In the genomic region with DNA sequence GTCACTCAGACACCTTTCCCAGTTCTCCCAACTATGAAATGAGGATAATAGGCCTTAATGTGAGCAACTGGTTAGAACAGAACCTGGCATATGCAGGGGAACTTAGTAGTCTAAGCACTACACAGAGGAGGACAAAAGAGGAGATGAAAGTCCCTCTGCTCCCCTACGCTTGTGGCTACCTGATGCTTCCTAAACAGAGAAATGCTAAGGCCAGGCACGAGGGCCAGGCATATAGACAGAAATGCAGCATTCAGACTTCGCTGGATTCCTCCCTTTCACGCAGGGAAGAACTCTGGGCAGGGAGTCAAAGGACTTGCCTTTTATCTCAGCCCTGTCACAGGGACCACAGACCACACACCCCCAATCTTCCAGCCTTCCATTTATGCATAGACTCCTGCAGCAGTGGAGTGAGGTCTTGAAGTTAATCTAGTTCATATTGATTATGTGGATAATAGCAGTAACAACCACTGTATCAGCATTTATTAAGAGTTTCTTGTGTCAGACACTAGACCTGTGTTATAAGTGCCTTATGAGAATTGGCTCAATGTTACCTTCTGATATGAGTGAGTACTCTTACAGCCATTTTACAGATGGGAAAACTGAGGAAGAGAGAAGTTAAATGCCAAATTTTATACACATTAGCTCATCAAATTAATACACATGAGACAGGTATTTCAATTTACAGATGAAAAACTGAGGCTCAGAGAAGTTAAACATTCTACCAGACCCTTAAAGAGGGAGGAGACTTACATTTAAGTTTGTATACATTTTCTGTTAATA, we compare ENCODE assay signal across 15 cellular contexts. TPM values are rescaled to one million over a fixed set of nuclear protein-coding genes. Genes with fewer than 3 reads are reported as not detected.
DNase-seq lines count a peak whose midpoint lies in the region; ATAC-seq, FAIRE-seq and TF ChIP-seq lines count a peak whose summit lies in the region.
"Had no signal": no experiment of that assay in that cellular context is flagged by ENCODE, and none has a peak within 500 bp of the region (broad histone marks: within the 10 kb centered on the region; RNA-seq: fewer than 3 reads in every experiment).

No MANE protein-coding gene starts in this region.

- CTCF ChIA-PET in A549 (lab: Yijun Ruan, JAX): interaction anchor here (1.8 kb wide), 1 partner anchor 12 kb away, joined by 6 read pairs; no protein-coding TSS in a partner anchor
- CTCF ChIA-PET in activated CD4-positive, alpha-beta T cell treated with anti-CD3 and anti-CD28 coated beads for 36 hours (lab: Charles Lee): interaction anchor here (0.6 to 1.5 kb wide), 2 partner anchors 27 to 533 kb away, joined by 3 read pairs; a partner anchor contains a TSS

- FAIRE-seq in A549 (lab: Jason Lieb, UNC): no peak
- no peak for FAIRE-seq in small intestine (lab: Jason Lieb, UNC)
- FAIRE-seq: H54 had no signal

- H3K9ac ChIP-seq in Karpas-422 (ENCODE audit: low read length): no peak overlapping the region
- H3K9ac ChIP-seq in iPS-20b (ENCODE audit: low read depth, low read length): no peak overlapping the region

- TF ChIP-seq EP300 in A549 (IDR thresholded peaks at IDR 0.05): no peak

- ATAC-seq in A549: no peak
- no peak for ATAC-seq in activated CD4-positive, alpha-beta T cell treated with anti-CD3 and anti-CD28 coated beads for 36 hours

- H3K27ac Mint-ChIP-seq in osteocyte (ENCODE audit: unreplicated experiment): no peak overlapping the region
- H3K27ac Mint-ChIP-seq in activated CD4-positive, alpha-beta T cell treated with anti-CD3 and anti-CD28 coated beads for 36 hours: no peak overlapping the region
- H3K27ac Mint-ChIP-seq: CD4-positive, alpha-beta memory T cell had no signal

- no peak for TF ChIP-seq POLR2A in A549 (IDR thresholded peaks at IDR 0.05; ENCODE audit: low read length)

- H3K27me3 Mint-ChIP-seq in osteocyte (ENCODE audit: unreplicated experiment): no peaks in the 10 kb centered on the region
- no peaks in the 10 kb centered on the region for H3K27me3 Mint-ChIP-seq in activated CD4-positive, alpha-beta T cell treated with anti-CD3 and anti-CD28 coated beads for 36 hours
- H3K27me3 Mint-ChIP-seq: CD4-positive, alpha-beta memory T cell had no signal

- H3K36me3 ChIP-seq in Karpas-422 (ENCODE audit: insufficient read depth, low read length) (peaks cover 4% of the 10 kb centered on the region; the same call in 1 of the 2 replicates), iPS-20b (ENCODE audit: insufficient read depth, low read depth, low read length) (no peaks in the 10 kb centered on the region), small intestine (ENCODE audit: control insufficient read depth in 2 of 2, insufficient read depth in 2 of 2, low read length in 2 of 2) (no peaks in the 10 kb centered on the region), BE2C (no peaks in the 10 kb centered on the region)

- H3K4me3 Mint-ChIP-seq in osteocyte (ENCODE audit: unreplicated experiment): no peak overlapping the region
- H3K4me3 Mint-ChIP-seq in activated CD4-positive, alpha-beta T cell treated with anti-CD3 and anti-CD28 coated beads for 36 hours: no peak overlapping the region
- H3K4me3 Mint-ChIP-seq: CD4-positive, alpha-beta memory T cell had no signal

- H3K9me3 ChIP-seq in A549: no peaks in the 10 kb centered on the region
- H3K9me3 ChIP-seq in Karpas-422 (ENCODE audit: low read length): no peaks in the 10 kb centered on the region; the same call in 1 of the 2 replicates
- H3K9me3 ChIP-seq in iPS-20b (ENCODE audit: insufficient read depth, low read depth, low read length): no peaks in the 10 kb centered on the region
- no peaks in the 10 kb centered on the region for H3K9me3 ChIP-seq in small intestine (ENCODE audit: control insufficient read depth, low read depth)
- no peaks in the 10 kb centered on the region; the same call in 1 of the 2 replicates for H3K9me3 ChIP-seq in BE2C

- no peaks in the 10 kb centered on the region for H3K27me3 ChIP-seq in Karpas-422 (ENCODE audit: low read length)
- no peaks in the 10 kb centered on the region for H3K27me3 ChIP-seq in iPS-20b (ENCODE audit: insufficient read depth, low read length)
- no peaks in the 10 kb centered on the region for H3K27me3 ChIP-seq in small intestine (ENCODE audit: control insufficient read depth in 2 of 2, insufficient read depth in 2 of 2, low read length in 2 of 2)
- H3K27me3 ChIP-seq in BE2C: no peaks in the 10 kb centered on the region

- H3K27ac ChIP-seq in A549: no peak overlapping the region
- H3K27ac ChIP-seq in Karpas-422 (ENCODE audit: low read length): no peak overlapping the region
- no peak overlapping the region for H3K27ac ChIP-seq in iPS-20b (ENCODE audit: low read length)
- peak overlapping the region; percentile 58 to 91 for H3K27ac ChIP-seq in small intestine (ENCODE audit: low read depth in 1 of 2, low read length in 1 of 2)

- H3K4me3 ChIP-seq in A549 (no peak overlapping the region), Karpas-422 (ENCODE audit: low read length) (no peak overlapping the region), iPS-20b (ENCODE audit: low read length) (peak overlapping the region; percentile 13; the same call in 1 of the 2 replicates), small intestine (ENCODE audit: low read depth in 1 of 2, low read length in 2 of 2) (no peak overlapping the region), BE2C (ENCODE audit: low read depth, low read length) (no peak overlapping the region)

- 76% methylated on average over 4 of the region's 4 CpGs for WGBS in A549 (ENCODE audit: missing lambda C conversion rate)
- 36 to 69% (median 63%) methylated on average over 4 of the region's 4 CpGs for WGBS in small intestine, 3 donors

- TF ChIP-seq RAD21 in A549 (conservative IDR thresholded peaks at IDR 0.05 in 1 of 2, IDR thresholded peaks at IDR 0.05 in 1 of 2): no peak

- H3K79me2 ChIP-seq in Karpas-422 (ENCODE audit: low read length): no peaks in the 10 kb centered on the region

- H3K9me3 Mint-ChIP-seq in osteocyte (ENCODE audit: unreplicated experiment): peaks cover 4% of the 10 kb centered on the region
- peaks cover 5% of the 10 kb centered on the region for H3K9me3 Mint-ChIP-seq in activated CD4-positive, alpha-beta T cell treated with anti-CD3 and anti-CD28 coated beads for 36 hours (ENCODE audit: low read depth)

- H4K20me1 ChIP-seq in Karpas-422 (ENCODE audit: insufficient read depth, low read depth, low read length): no peaks in the 10 kb centered on the region

- POLR2A ChIA-PET in A549 (lab: Yijun Ruan, JAX): no interaction called here
- POLR2A ChIA-PET in activated CD4-positive, alpha-beta T cell treated with anti-CD3 and anti-CD28 coated beads for 36 hours (lab: Charles Lee): no interaction called here

- DNase-seq in A549 (ENCODE audit: low read depth in 1 of 2, low spot score in 1 of 2) (no peak), Karpas-422 (peak; percentile 21), small intestine (no peak), osteocyte (ENCODE audit: extremely low spot score, unreplicated experiment) (no peak), BE2C (no peak)
- no peak for DNase-seq in activated CD4-positive, alpha-beta T cell treated with anti-CD3 and anti-CD28 coated beads for 36 hours
- DNase-seq: ACHN; CD4-positive, alpha-beta memory T cell; GF-D8; NCI-H1436; NCI-H2029 treated with DMSO at 0.1 percent for 48 hours; NCI-H510A treated with DMSO at 0.1 percent for 48 hours; RPMI8226 had no signal

- H3K4me2 ChIP-seq in A549 (no peak overlapping the region), Karpas-422 (ENCODE audit: low read depth, low read length, poor library complexity, severe bottlenecking) (no peak overlapping the region)

- peaks cover 17% of the 10 kb centered on the region for H3K4me1 Mint-ChIP-seq in osteocyte (ENCODE audit: unreplicated experiment)
- no peaks in the 10 kb centered on the region for H3K4me1 Mint-ChIP-seq in activated CD4-positive, alpha-beta T cell treated with anti-CD3 and anti-CD28 coated beads for 36 hours
- H3K4me1 Mint-ChIP-seq: CD4-positive, alpha-beta memory T cell had no signal

- H3K36me3 Mint-ChIP-seq in osteocyte (ENCODE audit: unreplicated experiment): no peaks in the 10 kb centered on the region
- peaks cover 2% of the 10 kb centered on the region for H3K36me3 Mint-ChIP-seq in activated CD4-positive, alpha-beta T cell treated with anti-CD3 and anti-CD28 coated beads for 36 hours (ENCODE audit: low read depth)

- H3K9me2 ChIP-seq in Karpas-422 (replicated peaks; ENCODE audit: insufficient read depth, low read length): no peaks in the 10 kb centered on the region

- H3K4me1 ChIP-seq in A549 (no peaks in the 10 kb centered on the region), Karpas-422 (ENCODE audit: low read length) (no peaks in the 10 kb centered on the region), iPS-20b (ENCODE audit: insufficient read depth, low read length) (peaks cover 11% of the 10 kb centered on the region; the same call in 1 of the 2 replicates), small intestine (ENCODE audit: control insufficient read depth in 2 of 2, insufficient read depth in 1 of 2, low read depth in 1 of 2, low read length in 1 of 2) (peaks cover 5 to 6% of the 10 kb centered on the region in 2 donors), BE2C (no peaks in the 10 kb centered on the region)

- TF ChIP-seq CTCF in A549 (IDR thresholded peaks at IDR 0.05) (no peak), osteocyte (IDR thresholded peaks at IDR 0.05) (no peak), BE2C (IDR thresholded peaks at IDR 0.05; ENCODE audit: low read depth, low read length) (no peak)

- H2AFZ ChIP-seq in Karpas-422 (ENCODE audit: low read length): no peak overlapping the region

- intact Hi-C loops in activated CD4-positive, alpha-beta T cell treated with anti-CD3 and anti-CD28 coated beads for 36 hours (cut with DNase I, micrococcal nuclease): no loop called here

TF ChIP-seq in A549, 52 proteins besides CTCF, POLR2A, EP300 and RAD21 (continues in another document):
- TF ChIP-seq, protein P1, sequence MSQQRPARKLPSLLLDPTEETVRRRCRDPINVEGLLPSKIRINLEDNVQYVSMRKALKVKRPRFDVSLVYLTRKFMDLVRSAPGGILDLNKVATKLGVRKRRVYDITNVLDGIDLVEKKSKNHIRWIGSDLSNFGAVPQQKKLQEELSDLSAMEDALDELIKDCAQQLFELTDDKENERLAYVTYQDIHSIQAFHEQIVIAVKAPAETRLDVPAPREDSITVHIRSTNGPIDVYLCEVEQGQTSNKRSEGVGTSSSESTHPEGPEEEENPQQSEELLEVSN (IDR thresholded peaks at IDR 0.05; ENCODE audit: borderline replicate concordance, low read depth): no peak
- TF ChIP-seq SMC3 (IDR thresholded peaks at IDR 0.05): no peak
- TF ChIP-seq MAFK (IDR thresholded peaks at IDR 0.05; ENCODE audit: partially characterized antibody): peak; percentile 4

RNA-seq across cellular contexts. Expression of a gene that starts 27.0 kb away (rescaled TPM):
- 9.9 and 11.6 TPM in 2 replicates for polyA plus RNA-seq in A549 (2011; rRNA removed)
- polyA plus RNA-seq in A549 (2012; cell fraction: cytosol; rRNA removed): 7.0 and 8.2 TPM in 2 replicates
- 6.4 and 7.0 TPM in 2 replicates for polyA plus RNA-seq in A549 (2012; cell fraction: nucleus; rRNA removed)
- polyA plus RNA-seq in A549 (2017; fragmentation: RNase III; extraction: RNeasy Plus Mini Kit Qiagen cat#74134 plus additional on column Dnase treatment): 5.9 to 7.2 TPM (median 5.9 TPM) in 3 replicates
- polyA minus RNA-seq in A549 (2011; rRNA and poly(A)+ RNA removed): 13.5 and 16.7 TPM in 2 replicates
- total RNA-seq in Karpas-422 (2014; rRNA removed; shearing (Covaris generic); ENCODE audit: low replicate concordance): 51.2 and 55.5 TPM in 2 replicates
- 10 to 100 TPM; 40.4 to 50.0 (median 40.9) TPM for polyA plus RNA-seq in small intestine
- total RNA-seq in osteocyte: 10.5 and 12.8 TPM in 2 replicates
- 10 to 100 TPM; 32.7 to 43.8 TPM for total RNA-seq in activated CD4-positive, alpha-beta T cell treated with anti-CD3 and anti-CD28 coated beads for 36 hours
- polyA plus RNA-seq in BE2C (2012; ENCODE audit: insufficient read depth, insufficient read length, low read depth): 71.3 TPM

Comparison
In these comparisons a context has a peak if more than half of its experiments do, and no peak if none do; other contexts are left out.
1. H3K27ac ChIP-seq: peak in small intestine (2 of 2); none in A549 (0 of 2), Karpas-422 (single experiment) and iPS-20b (single experiment).